ENCODE assay signal across 8 cellular contexts in genomic region chr21:29298348-29299045, GRCh38. TPM values are rescaled to one million over a fixed set of nuclear protein-coding genes. Genes with fewer than 3 reads are reported as not detected.
DNase-seq lines count a peak whose midpoint lies in the region; ATAC-seq and TF ChIP-seq lines count a peak whose summit lies in the region.

Gene BACH1, plus strand, starts transcription at chr21:29298922. Its CDS starts 22,359 bp downstream, at chr21:29321281.

- H3K27me3 ChIP-seq in BE2C (no peaks in the 10 kb centered on the region), liver (ENCODE audit: control insufficient read depth in 4 of 4, insufficient read depth in 4 of 4, low read length in 3 of 4) (no peaks in the 10 kb centered on the region)

- H3K27me3 Mint-ChIP-seq in dendritic cell treated with granulocyte-macrophage colony-stimulating factor and Interleukin-4, amounts not matched to agents 40 ng/mL and 50 ng/mL, for 4 days, result no peaks in the 10 kb centered on the region

- peaks cover 16% of the 10 kb centered on the region for H3K36me3 Mint-ChIP-seq in dendritic cell treated with granulocyte-macrophage colony-stimulating factor and Interleukin-4, amounts not matched to agents 40 ng/mL and 50 ng/mL, for 4 days (ENCODE audit: low read depth)

- H3K9me3 ChIP-seq in BE2C, result no peaks in the 10 kb centered on the region
- H3K9me3 ChIP-seq in liver (ENCODE audit: control insufficient read depth in 4 of 4, low read length in 3 of 4), result no peaks in the 10 kb centered on the region

- H3K4me1 Mint-ChIP-seq in dendritic cell treated with granulocyte-macrophage colony-stimulating factor and Interleukin-4, amounts not matched to agents 40 ng/mL and 50 ng/mL, for 4 days (ENCODE audit: low read depth), result peaks cover 61% of the 10 kb centered on the region

- H3K9me3 Mint-ChIP-seq in dendritic cell treated with granulocyte-macrophage colony-stimulating factor and Interleukin-4, amounts not matched to agents 40 ng/mL and 50 ng/mL, for 4 days, result no peaks in the 10 kb centered on the region

- intact Hi-C loops in dendritic cell treated with granulocyte-macrophage colony-stimulating factor and Interleukin-4, amounts not matched to agents 40 ng/mL and 50 ng/mL, for 4 days (cut with micrococcal nuclease), result loop anchor here (1.0 to 5.0 kb wide), 3 partner anchors 102 to 221 kb away; no protein-coding TSS in a partner anchor

- no peaks in the 10 kb centered on the region for H3K36me3 ChIP-seq in BE2C
- H3K36me3 ChIP-seq in liver (ENCODE audit: control insufficient read depth in 4 of 4, insufficient read depth in 3 of 4, low read depth in 1 of 4, low read length in 3 of 4), result no peaks in the 10 kb centered on the region

- H3K27ac Mint-ChIP-seq in dendritic cell treated with granulocyte-macrophage colony-stimulating factor and Interleukin-4, amounts not matched to agents 40 ng/mL and 50 ng/mL, for 4 days, result peak within 1 kb of the TSS; percentile 97

- peak within 1 kb of the TSS; percentile 84 to 97 for H3K27ac ChIP-seq in liver (ENCODE audit: low read depth in 1 of 2, low read length in 2 of 2)

- DNase-seq in BE2C (peak; percentile 94), NCI-H748 treated with DMSO at 0.1 percent for 48 hours (lab: John Stamatoyannopoulos, UW) (peak; percentile 62)
- peak; percentile 75 to 79 for DNase-seq in activated CD4-positive, alpha-beta T cell treated with anti-CD3 and anti-CD28 coated beads, Interleukin-2, amount 50 U/mL, for 24 hours (ENCODE audit: low read depth in 1 of 2, low spot score in 1 of 2)
- peak; percentile 86 for DNase-seq in stimulated activated CD4-positive, alpha-beta T cell treated with anti-CD3 and anti-CD28 coated beads, Interleukin-4, amount 100 ng/mL, for 24 hours

- H3K4me1 ChIP-seq in BE2C, result no peaks in the 10 kb centered on the region
- peaks cover 2 to 50% (median 30%) of the 10 kb centered on the region in 4 donors for H3K4me1 ChIP-seq in liver (ENCODE audit: control insufficient read depth in 4 of 4, insufficient read depth in 4 of 4, low read length in 3 of 4)

- peak; percentile 24 to 34 for TF ChIP-seq RAD21 in liver (IDR thresholded peaks at IDR 0.05)

- 2% methylated on average over 87 of the region's 87 CpGs for WGBS in liver

- peak; percentile 61 for ATAC-seq in GM19328 (IDR thresholded peaks at IDR 0.05; ENCODE audit: unreplicated experiment)
- ATAC-seq in HG03521 (IDR thresholded peaks at IDR 0.05; ENCODE audit: unreplicated experiment), result peak; percentile 61

- peak within 1 kb of the TSS; percentile 90 for H3K4me3 Mint-ChIP-seq in dendritic cell treated with granulocyte-macrophage colony-stimulating factor and Interleukin-4, amounts not matched to agents 40 ng/mL and 50 ng/mL, for 4 days

- peak within 1 kb of the TSS; percentile 64 to 95 for H3K9ac ChIP-seq in liver (ENCODE audit: low read depth in 1 of 2, low read length in 2 of 2)

- H3K4me3 ChIP-seq in BE2C (ENCODE audit: low read depth, low read length) (peak within 1 kb of the TSS; percentile 95), liver (ENCODE audit: low read depth in 1 of 3, low read length in 3 of 3) (peak within 1 kb of the TSS; percentile 70 to 94 (median 88))

- TF ChIP-seq CTCF in BE2C (IDR thresholded peaks at IDR 0.05; ENCODE audit: low read depth, low read length) (no peak), liver (IDR thresholded peaks at IDR 0.05; ENCODE audit: low read depth, low read length, missing input control) (peak; percentile 21)

TF ChIP-seq in liver, 16 proteins besides CTCF, POLR2A, EP300 and RAD21:
- TF ChIP-seq JUND (IDR thresholded peaks at IDR 0.05) (peak in 1 of 2 donors; percentile 45), EGR1 (IDR thresholded peaks at IDR 0.05; ENCODE audit: low read depth in 2 of 2) (peak in 1 of 2 donors; percentile 71), SP1 (IDR thresholded peaks at IDR 0.05) (no peak)
- TF ChIP-seq, protein P1, sequence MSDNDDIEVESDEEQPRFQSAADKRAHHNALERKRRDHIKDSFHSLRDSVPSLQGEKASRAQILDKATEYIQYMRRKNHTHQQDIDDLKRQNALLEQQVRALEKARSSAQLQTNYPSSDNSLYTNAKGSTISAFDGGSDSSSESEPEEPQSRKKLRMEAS (IDR thresholded peaks at IDR 0.05), result no peak

RNA-seq across cellular contexts. Expression of gene BACH1, which starts in this region (rescaled TPM):
- polyA plus RNA-seq in BE2C (2012; ENCODE audit: insufficient read depth, insufficient read length, low read depth), result 9.0 TPM
- 10 to 100 TPM; 29.8 to 47.1 TPM for total RNA-seq in liver
- polyA plus RNA-seq in liver, result 1 to 10 TPM; 7.5 to 9.9 TPM

Comparison
In these comparisons a context has a peak if more than half of its experiments do, and no peak if none do; other contexts are left out.
1. Peak in every context shown above with its lines: DNase-seq, ATAC-seq, H3K4me3 ChIP-seq and H3K27ac ChIP-seq.